Comparison of ENCODE assay signal across 1 cellular context in genomic region chr5:40828690-40829661, GRCh38.
A peak's percentile ranks its signal among the peaks of the same experiment; 100 is the strongest.
TF ChIP-seq lines count a peak whose summit lies in the region.

No MANE protein-coding gene starts in this region.

TF ChIP-seq in SK-N-SH treated with all-trans-retinoic acid at 6 μM for 48 hours, 23 proteins besides CTCF, POLR2A, EP300 and RAD21 (continued from another document):
- TF ChIP-seq PATZ1 (CRISPR knock-in tag; IDR thresholded peaks at IDR 0.05; ENCODE audit: borderline replicate concordance) (no peak), RARB (CRISPR knock-in tag; IDR thresholded peaks at IDR 0.05) (no peak; the same call in 1 of the 2 replicates), TSHZ2 (CRISPR knock-in tag; IDR thresholded peaks at IDR 0.05) (no peak), OSR1 (CRISPR knock-in tag; IDR thresholded peaks at IDR 0.05) (no peak), ZNF70 (CRISPR knock-in tag; IDR thresholded peaks at IDR 0.05) (no peak), PPARA (CRISPR knock-in tag; IDR thresholded peaks at IDR 0.05; ENCODE audit: borderline replicate concordance) (no peak), CSDC2 (CRISPR knock-in tag; IDR thresholded peaks at IDR 0.05) (no peak), ZNF8 (CRISPR knock-in tag; IDR thresholded peaks at IDR 0.05) (no peak), GLIS3 (CRISPR knock-in tag; IDR thresholded peaks at IDR 0.05) (peak; percentile 61; the same call in 1 of the 2 replicates)
